Comparison of ENCODE assay signal across 8 cellular contexts in the genomic region with DNA sequence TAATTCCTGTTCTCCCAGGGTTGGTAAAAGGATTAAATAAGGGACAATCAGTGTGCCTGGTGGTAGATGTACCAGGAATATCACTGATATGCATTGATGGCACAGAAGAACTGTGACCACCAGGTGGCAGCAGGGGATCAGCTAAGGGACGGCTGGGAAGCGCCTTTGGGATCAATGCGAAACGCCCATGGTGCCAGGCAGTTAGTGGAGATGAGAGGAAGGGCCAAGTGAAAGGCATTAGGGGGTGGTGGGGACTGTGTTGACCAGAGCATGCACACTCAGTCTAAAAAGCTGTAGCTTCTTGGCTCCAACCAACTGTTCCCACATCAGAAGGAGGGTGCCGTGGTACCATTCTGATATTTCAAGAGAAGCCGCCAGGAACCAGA. TPM values are rescaled to one million over a fixed set of nuclear protein-coding genes. Genes with fewer than 3 reads are reported as not detected.
A peak's percentile ranks its signal among the peaks of the same experiment; 100 is the strongest.
DNase-seq lines count a peak whose midpoint lies in the region; ATAC-seq lines count a peak whose summit lies in the region.

No MANE protein-coding gene starts in this region.

- peaks cover 11% of the 10 kb centered on the region for H3K4me1 Mint-ChIP-seq in activated T-helper 17 cell treated with anti-CD3 and anti-CD28 coated beads, Interleukin-2, amount 50 U/mL, for 72 hours

- ATAC-seq in activated CD4-positive, CD25-positive, alpha-beta regulatory T cell treated with anti-CD3 and anti-CD28 coated beads, Interleukin-2, amount 50 U/mL, for 24 hours: no peak
- peak; percentile 55 for ATAC-seq in HG03045 (IDR thresholded peaks at IDR 0.05; ENCODE audit: unreplicated experiment)
- peak; percentile 44 for ATAC-seq in activated T-helper 17 cell treated with anti-CD3 and anti-CD28 coated beads, Interleukin-2, amount 50 U/mL, for 72 hours (replicated peaks)

- no peak overlapping the region for H3K4me3 Mint-ChIP-seq in activated T-helper 17 cell treated with anti-CD3 and anti-CD28 coated beads, Interleukin-2, amount 50 U/mL, for 72 hours

- no peaks in the 10 kb centered on the region for H3K27me3 Mint-ChIP-seq in activated T-helper 17 cell treated with anti-CD3 and anti-CD28 coated beads, Interleukin-2, amount 50 U/mL, for 72 hours

- no peaks in the 10 kb centered on the region for H3K36me3 Mint-ChIP-seq in activated T-helper 17 cell treated with anti-CD3 and anti-CD28 coated beads, Interleukin-2, amount 50 U/mL, for 72 hours (ENCODE audit: low read depth)

- DNase-seq in activated CD4-positive, CD25-positive, alpha-beta regulatory T cell treated with anti-CD3 and anti-CD28 coated beads, Interleukin-2, amount 50 U/mL, for 72 hours: peak; percentile 66
- DNase-seq in NCI-H748 treated with DMSO at 0.1 percent for 48 hours (lab: John Stamatoyannopoulos, UW): peak; percentile 58
- DNase-seq in globus pallidus (ENCODE audit: low spot score): peak; percentile 59
- peak; percentile 43 for DNase-seq in occipital lobe (lab: John Stamatoyannopoulos, UW)
- DNase-seq in effector CD8-positive, alpha-beta T cell (lab: John Stamatoyannopoulos, UW): no peak

- no peaks in the 10 kb centered on the region for H3K9me3 Mint-ChIP-seq in activated T-helper 17 cell treated with anti-CD3 and anti-CD28 coated beads, Interleukin-2, amount 50 U/mL, for 72 hours

- no peak overlapping the region for H3K27ac Mint-ChIP-seq in activated T-helper 17 cell treated with anti-CD3 and anti-CD28 coated beads, Interleukin-2, amount 50 U/mL, for 72 hours

RNA-seq across cellular contexts. Expression of a gene that starts 55.6 kb away (rescaled TPM):
- total RNA-seq in activated T-helper 17 cell treated with anti-CD3 and anti-CD28 coated beads, Interleukin-2, amount 50 U/mL, for 72 hours: under 1 TPM; 0.06 to 0.64 TPM
- 1.4 TPM for total RNA-seq in occipital lobe

Comparison
In these comparisons a context has a peak if more than half of its experiments do, and no peak if none do; other contexts are left out.
1. ATAC-seq: peak in HG03045 (single experiment) and activated T-helper 17 cell treated with anti-CD3 and anti-CD28 coated beads, Interleukin-2, amount 50 U/mL, for 72 hours (single experiment); none in activated CD4-positive, CD25-positive, alpha-beta regulatory T cell treated with anti-CD3 and anti-CD28 coated beads, Interleukin-2, amount 50 U/mL, for 24 hours (0 of 2).